Comparison of ENCODE assay signal across 22 cellular contexts in the genomic region with DNA sequence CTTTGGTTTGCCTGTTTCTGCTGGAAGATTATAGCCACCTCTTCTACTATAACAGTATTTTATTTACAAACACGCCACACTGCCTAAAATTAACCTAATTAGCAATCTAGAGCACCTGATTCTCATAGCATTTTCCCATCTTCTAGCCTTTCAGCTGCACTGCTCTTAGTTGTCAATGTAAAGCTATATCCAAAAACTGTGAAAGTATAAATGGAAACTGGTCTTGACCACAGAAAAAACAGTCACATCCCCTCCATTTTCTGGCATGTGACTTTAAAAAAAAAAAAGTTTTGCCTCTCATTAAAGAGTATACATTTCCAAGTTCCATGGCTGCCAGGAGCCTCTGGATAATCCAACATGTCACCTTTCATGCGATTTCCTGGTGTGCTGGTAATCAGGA.
A peak's percentile ranks its signal among the peaks of the same experiment; 100 is the strongest.
DNase-seq lines count a peak whose midpoint lies in the region; ATAC-seq and TF ChIP-seq lines count a peak whose summit lies in the region.
"Had no signal": no experiment of that assay in that cellular context is flagged by ENCODE, and none has a peak within 500 bp of the region (broad histone marks: within the 10 kb centered on the region; RNA-seq: fewer than 3 reads in every experiment).

No MANE protein-coding gene starts in this region.

- intact Hi-C loops in esophagus muscularis mucosa (cut with DNase I) = no loop called here

- no peaks in the 10 kb centered on the region for H3K4me1 ChIP-seq in esophagus muscularis mucosa
- H3K4me1 ChIP-seq: BE2C had no signal

- peaks cover 0 to 14% (median 11%) of the 10 kb centered on the region in 4 donors for H3K9me3 ChIP-seq in esophagus muscularis mucosa
- H3K9me3 ChIP-seq: BE2C had no signal

- no peaks in the 10 kb centered on the region for H3K36me3 ChIP-seq in esophagus muscularis mucosa
- H3K36me3 ChIP-seq: BE2C, BLaER1 had no signal

- peak; percentile 63 for ATAC-seq in GM18867 (IDR thresholded peaks at IDR 0.05; ENCODE audit: unreplicated experiment)

- no peak for TF ChIP-seq EP300 in esophagus muscularis mucosa (IDR thresholded peaks at IDR 0.05)

- H3K27ac ChIP-seq in esophagus muscularis mucosa (replicated peaks in 1 of 4) = no peak overlapping the region
- H3K27ac ChIP-seq: BLaER1 had no signal

- DNase-seq in neural crest cell (ENCODE audit: low read depth, low spot score) (no peak), GM19240 (ENCODE audit: insufficient read length, low spot score) (no peak), esophagus muscularis mucosa (ENCODE audit: extremely low spot score) (no peak)
- no peak for DNase-seq in stimulated activated naive CD4-positive, alpha-beta T cell treated with Interleukin-2 at 50 U/mL for 16 hours (lab: John Stamatoyannopoulos, UW)
- DNase-seq: 8988T; ACHN; BE2C; C1 segment of cervical spinal cord; CD4-positive, alpha-beta memory T cell; CD4-positive, CD25-positive, alpha-beta regulatory T cell; CD8-positive, alpha-beta memory T cell; COR-L47; DMS 273 treated with DMSO at 0.1 percent for 48 hours; DMS153; DMS53; DMS79; DND-41; EL; GDM1 had no signal

- H3K4me3 ChIP-seq in esophagus muscularis mucosa = no peak overlapping the region
- H3K4me3 ChIP-seq: BLaER1 had no signal

- H3K36me3 Mint-ChIP-seq in neural crest cell (ENCODE audit: low read depth) = peaks cover 26% of the 10 kb centered on the region
- H3K36me3 Mint-ChIP-seq: CD14-positive monocyte; CD4-positive, alpha-beta memory T cell; CD4-positive, CD25-positive, alpha-beta regulatory T cell had no signal

- H3K4me1 Mint-ChIP-seq in neural crest cell = peaks cover 43% of the 10 kb centered on the region
- H3K4me1 Mint-ChIP-seq: CD14-positive monocyte; CD4-positive, alpha-beta memory T cell; CD4-positive, CD25-positive, alpha-beta regulatory T cell; CD8-positive, alpha-beta memory T cell had no signal

- H3K27me3 ChIP-seq in esophagus muscularis mucosa = no peaks in the 10 kb centered on the region
- H3K27me3 ChIP-seq: BE2C, BLaER1 had no signal

- no peak for TF ChIP-seq CTCF in neural crest cell (conservative IDR thresholded peaks at IDR 0.05)
- no peak for TF ChIP-seq CTCF in esophagus muscularis mucosa (IDR thresholded peaks at IDR 0.05)

- no peak overlapping the region for H3K4me3 Mint-ChIP-seq in neural crest cell
- H3K4me3 Mint-ChIP-seq: CD14-positive monocyte; CD4-positive, alpha-beta memory T cell; CD4-positive, CD25-positive, alpha-beta regulatory T cell; CD8-positive, alpha-beta memory T cell had no signal

- WGBS in esophagus muscularis mucosa = 45% methylated on average over 2 of the region's 2 CpGs

- H3K27me3 Mint-ChIP-seq in neural crest cell (ENCODE audit: low read depth) = no peaks in the 10 kb centered on the region
- H3K27me3 Mint-ChIP-seq: CD4-positive, alpha-beta memory T cell; CD4-positive, CD25-positive, alpha-beta regulatory T cell; CD8-positive, alpha-beta memory T cell had no signal

- H3K9me3 Mint-ChIP-seq in neural crest cell = peaks cover 26% of the 10 kb centered on the region

- TF ChIP-seq POLR2A in esophagus muscularis mucosa (IDR thresholded peaks at IDR 0.05; ENCODE audit: low read depth) = no peak

- peak overlapping the region; percentile 89 for H3K27ac Mint-ChIP-seq in neural crest cell (ENCODE audit: unreplicated experiment)
- H3K27ac Mint-ChIP-seq: CD14-positive monocyte; CD4-positive, alpha-beta memory T cell; CD4-positive, CD25-positive, alpha-beta regulatory T cell; CD8-positive, alpha-beta memory T cell had no signal
